21 cellular contexts compared by ENCODE assay signal in genomic region chr7:24914465-24914859, GRCh38.
DNase-seq lines count a peak whose midpoint lies in the region; ATAC-seq lines count a peak whose summit lies in the region.
"Had no signal": no experiment of that assay in that cellular context is flagged by ENCODE, and none has a peak within 500 bp of the region (broad histone marks: within the 10 kb centered on the region; RNA-seq: fewer than 3 reads in every experiment).

No MANE protein-coding gene starts in this region.

- no peaks in the 10 kb centered on the region for H3K9me3 Mint-ChIP-seq in activated T-cell treated with anti-CD3 and anti-CD28 coated beads, Interleukin-2, amount 50 U/mL, for 24 hours
- peaks cover 10% of the 10 kb centered on the region for H3K9me3 Mint-ChIP-seq in activated T-helper 1 cell treated with anti-CD3 and anti-CD28 coated beads, Interleukin-12 subunit alpha, Interleukin-12 subunit beta, Interleukin-2, Interleukin-4 antibody, amounts not matched to agents 30 ng/mL and 10 ng/mL and 1 ng/mL, durations not matched to agents 14 hours and 24 hours and 36 hours
- H3K9me3 Mint-ChIP-seq: brain; CD4-positive, CD25-positive, alpha-beta regulatory T cell; endodermal cell had no signal

- peaks cover 94% of the 10 kb centered on the region for H3K4me1 Mint-ChIP-seq in activated T-cell treated with anti-CD3 and anti-CD28 coated beads, Interleukin-2, amount 50 U/mL, for 24 hours (ENCODE audit: low read depth)
- H3K4me1 Mint-ChIP-seq in activated T-helper 1 cell treated with anti-CD3 and anti-CD28 coated beads, Interleukin-12 subunit alpha, Interleukin-12 subunit beta, Interleukin-2, Interleukin-4 antibody, amounts not matched to agents 30 ng/mL and 10 ng/mL and 1 ng/mL, durations not matched to agents 14 hours and 24 hours and 36 hours (ENCODE audit: low read depth) = peaks cover 97% of the 10 kb centered on the region
- H3K4me1 Mint-ChIP-seq: neural crest cell had no signal

- peaks cover 34% of the 10 kb centered on the region for H3K36me3 Mint-ChIP-seq in activated T-cell treated with anti-CD3 and anti-CD28 coated beads, Interleukin-2, amount 50 U/mL, for 24 hours (ENCODE audit: low read depth)
- peaks cover 44% of the 10 kb centered on the region for H3K36me3 Mint-ChIP-seq in activated T-helper 1 cell treated with anti-CD3 and anti-CD28 coated beads, Interleukin-12 subunit alpha, Interleukin-12 subunit beta, Interleukin-2, Interleukin-4 antibody, amounts not matched to agents 30 ng/mL and 10 ng/mL and 1 ng/mL, durations not matched to agents 14 hours and 24 hours and 36 hours (ENCODE audit: low read depth)
- H3K36me3 Mint-ChIP-seq: brain; CD4-positive, CD25-positive, alpha-beta regulatory T cell; WTC11 had no signal

- H3K27ac Mint-ChIP-seq in activated T-cell treated with anti-CD3 and anti-CD28 coated beads, Interleukin-2, amount 50 U/mL, for 24 hours = peak overlapping the region; percentile 77
- H3K27ac Mint-ChIP-seq in activated T-helper 1 cell treated with anti-CD3 and anti-CD28 coated beads, Interleukin-12 subunit alpha, Interleukin-12 subunit beta, Interleukin-2, Interleukin-4 antibody, amounts not matched to agents 30 ng/mL and 10 ng/mL and 1 ng/mL, durations not matched to agents 14 hours and 24 hours and 36 hours = peak overlapping the region; percentile 71
- H3K27ac Mint-ChIP-seq: brain, endodermal cell, T-helper 17 cell, WTC11 had no signal

- no peaks in the 10 kb centered on the region for H3K27me3 Mint-ChIP-seq in activated T-cell treated with anti-CD3 and anti-CD28 coated beads, Interleukin-2, amount 50 U/mL, for 24 hours
- no peaks in the 10 kb centered on the region for H3K27me3 Mint-ChIP-seq in activated T-helper 1 cell treated with anti-CD3 and anti-CD28 coated beads, Interleukin-12 subunit alpha, Interleukin-12 subunit beta, Interleukin-2, Interleukin-4 antibody, amounts not matched to agents 30 ng/mL and 10 ng/mL and 1 ng/mL, durations not matched to agents 14 hours and 24 hours and 36 hours (ENCODE audit: insufficient read depth)
- H3K27me3 Mint-ChIP-seq: brain; CD4-positive, CD25-positive, alpha-beta regulatory T cell; T-helper 17 cell had no signal

- intact Hi-C loops in activated T-helper 1 cell treated with anti-CD3 and anti-CD28 coated beads, Interleukin-12 subunit alpha, Interleukin-12 subunit beta, Interleukin-2, Interleukin-4 antibody, amounts not matched to agents 30 ng/mL and 10 ng/mL and 1 ng/mL, durations not matched to agents 14 hours and 24 hours and 36 hours (cut with micrococcal nuclease) = no loop called here

- H3K4me3 Mint-ChIP-seq in activated T-cell treated with anti-CD3 and anti-CD28 coated beads, Interleukin-2, amount 50 U/mL, for 24 hours = no peak overlapping the region
- H3K4me3 Mint-ChIP-seq in activated T-helper 1 cell treated with anti-CD3 and anti-CD28 coated beads, Interleukin-12 subunit alpha, Interleukin-12 subunit beta, Interleukin-2, Interleukin-4 antibody, amounts not matched to agents 30 ng/mL and 10 ng/mL and 1 ng/mL, durations not matched to agents 14 hours and 24 hours and 36 hours = peak overlapping the region; percentile 61
- H3K4me3 Mint-ChIP-seq: brain; CD4-positive, CD25-positive, alpha-beta regulatory T cell; endodermal cell; neural crest cell; T-helper 17 cell; WTC11 had no signal

- no peak for DNase-seq in activated T-cell treated with anti-CD3 and anti-CD28 coated beads, Interleukin-2, amount 50 U/mL, for 24 hours
- no peak for DNase-seq in activated T-cell treated with anti-CD3 and anti-CD28 coated beads, Interleukin-2, amount 50 U/mL, for 48 hours
- no peak for DNase-seq in activated T-helper 1 cell treated with anti-CD3 and anti-CD28 coated beads, Interleukin-12 subunit alpha, Interleukin-12 subunit beta, Interleukin-2, Interleukin-4 antibody, amounts not matched to agents 30 ng/mL and 10 ng/mL and 1 ng/mL, durations not matched to agents 14 hours and 24 hours and 36 hours (ENCODE audit: low spot score)
- DNase-seq in kidney tubule cell (ENCODE audit: low spot score) (peak; percentile 60), AG08395 (ENCODE audit: low spot score) (no peak), NCI-H187 treated with DMSO at 0.1 percent for 48 hours (lab: John Stamatoyannopoulos, UW) (no peak)
- DNase-seq: CD4-positive, CD25-positive, alpha-beta regulatory T cell; DMS 273 treated with DMSO at 0.1 percent for 48 hours; endodermal cell; GF-D8; head of caudate nucleus; left ventricle myocardium superior; NCI-H2029; SJCRH30; T-helper 17 cell; transverse colon had no signal

- ATAC-seq in HG02610 (IDR thresholded peaks at IDR 0.05; ENCODE audit: unreplicated experiment) = peak; percentile 40
- no peak for ATAC-seq in activated CD4-positive, CD25-positive, alpha-beta regulatory T cell treated with anti-CD3 and anti-CD28 coated beads, Interleukin-2, amount 50 U/mL, for 24 hours
- ATAC-seq: left ventricle myocardium superior, T-helper 17 cell, WTC11 had no signal
